In genomic region chr15:28602152-28602551, GRCh38 we compare ENCODE assay signal across 7 cellular contexts. TPM values are rescaled to one million over a fixed set of nuclear protein-coding genes. Genes with fewer than 3 reads are reported as not detected.
"Had no signal": no experiment of that assay in that cellular context is flagged by ENCODE, and none has a peak within 500 bp of the region (broad histone marks: within the 10 kb centered on the region; RNA-seq: fewer than 3 reads in every experiment).

No MANE protein-coding gene starts in this region.

RNA-seq across cellular contexts. Expression of gene GOLGA6L25, which starts 48.8 kb away (rescaled TPM):
- total RNA-seq: GM23248, GM23338, H1, H4, H7, H9, HFFc6 had no signal
- polyA plus RNA-seq: GM23248, GM23338, H1 had no signal
